ENCODE assay signal across 20 cellular contexts in genomic region chr2:20173496-20174402, GRCh38. TPM values are rescaled to one million over a fixed set of nuclear protein-coding genes. Genes with fewer than 3 reads are reported as not detected.
"Had no signal": no experiment of that assay in that cellular context is flagged by ENCODE, and none has a peak within 500 bp of the region (broad histone marks: within the 10 kb centered on the region; RNA-seq: fewer than 3 reads in every experiment).

No MANE protein-coding gene starts in this region.

- H3K27ac Mint-ChIP-seq: activated naive CD8-positive, alpha-beta T cell; immature natural killer cell; naive thymus-derived CD4-positive, alpha-beta T cell; T-helper 1 cell treated with Interleukin-12 subunit alpha and Interleukin-12 subunit beta and Interleukin-4 antibody, amounts not matched to agents 30 μg/mL and 1 μg/mL, for 36 hours had no signal

- H2AFZ ChIP-seq: neural progenitor cell had no signal

- H3K4me3 ChIP-seq: cardiac muscle cell, dorsolateral prefrontal cortex, gastrocnemius medialis, heart left ventricle, neural progenitor cell, pancreas, tibial nerve, vagina had no signal

- H3K4me3 Mint-ChIP-seq: activated naive CD8-positive, alpha-beta T cell; immature natural killer cell; naive thymus-derived CD4-positive, alpha-beta T cell; neural progenitor cell; T-helper 1 cell treated with Interleukin-12 subunit alpha and Interleukin-12 subunit beta and Interleukin-4 antibody, amounts not matched to agents 30 μg/mL and 1 μg/mL, for 36 hours had no signal

- H3K9me3 ChIP-seq: gastrocnemius medialis, heart left ventricle, pancreas, tibial nerve, vagina had no signal

- DNase-seq: activated CD4-positive, CD25-positive, alpha-beta regulatory T cell treated with anti-CD3 and anti-CD28 coated beads, Interleukin-2, amount 50 U/mL, for 72 hours; activated CD8-positive, alpha-beta memory T cell treated with anti-CD3 and anti-CD28 coated beads for 24 hours; activated gamma-delta T cell; dorsolateral prefrontal cortex; erythroblast; gastrocnemius medialis; heart left ventricle; immature natural killer cell; mesenchymal stem cell; naive thymus-derived CD4-positive, alpha-beta T cell; pancreas; stimulated activated CD4-positive, alpha-beta T cell treated with anti-CD3 and anti-CD28 coated beads, Interleukin-2, amount 100 ng/mL, for 24 hours; stimulated activated naive CD8-positive, alpha-beta T cell treated with anti-CD3 and anti-CD28 coated beads, Interleukin-15, Interleukin-2, amounts not matched to agents 100 U/mL and 50 U/mL, for 24 hours had no signal

- H3K27ac ChIP-seq: cardiac muscle cell, dorsolateral prefrontal cortex, gastrocnemius medialis, heart left ventricle, neural progenitor cell, pancreas, tibial nerve, VCaP had no signal

- H3K27me3 Mint-ChIP-seq: activated naive CD8-positive, alpha-beta T cell had no signal

- ATAC-seq: gastrocnemius medialis; heart left ventricle; naive thymus-derived CD4-positive, alpha-beta T cell; pancreas; stimulated activated naive CD8-positive, alpha-beta T cell treated with anti-CD3 and anti-CD28 coated beads, Interleukin-15, Interleukin-2, amounts not matched to agents 100 U/mL and 50 U/mL, for 24 hours had no signal

- H3K36me3 Mint-ChIP-seq: activated naive CD8-positive, alpha-beta T cell; immature natural killer cell; naive thymus-derived CD4-positive, alpha-beta T cell; neural progenitor cell had no signal

- H3K4me2 ChIP-seq: neural progenitor cell had no signal

- H3K4me1 Mint-ChIP-seq: immature natural killer cell; naive thymus-derived CD4-positive, alpha-beta T cell had no signal

- H3K9ac ChIP-seq: neural progenitor cell had no signal

- FAIRE-seq: pancreas had no signal

- H3K27me3 ChIP-seq: cardiac muscle cell, gastrocnemius medialis, neural progenitor cell, pancreas, tibial nerve, vagina had no signal

- H3K9me3 Mint-ChIP-seq: immature natural killer cell; naive thymus-derived CD4-positive, alpha-beta T cell; neural progenitor cell; T-helper 1 cell treated with Interleukin-12 subunit alpha and Interleukin-12 subunit beta and Interleukin-4 antibody, amounts not matched to agents 30 μg/mL and 1 μg/mL, for 36 hours had no signal

- H3K36me3 ChIP-seq: cardiac muscle cell, gastrocnemius medialis, heart left ventricle, neural progenitor cell, pancreas, tibial nerve, vagina had no signal

- H3K4me1 ChIP-seq: gastrocnemius medialis, heart left ventricle, pancreas had no signal

RNA-seq across cellular contexts. Expression of gene SDC1, which starts 51.2 kb away (rescaled TPM):
- polyA plus RNA-seq: immature natural killer cell; naive thymus-derived CD4-positive, alpha-beta T cell had no signal
